Comparison of ENCODE assay signal across 13 cellular contexts in genomic region chr15:32802296-32802936, GRCh38.
A peak's percentile ranks its signal among the peaks of the same experiment; 100 is the strongest.
DNase-seq lines count a peak whose midpoint lies in the region; ATAC-seq and TF ChIP-seq lines count a peak whose summit lies in the region.
"Had no signal": no experiment of that assay in that cellular context is flagged by ENCODE, and none has a peak within 500 bp of the region (broad histone marks: within the 10 kb centered on the region; RNA-seq: fewer than 3 reads in every experiment).

No MANE protein-coding gene starts in this region.

- no peak overlapping the region for H3K27ac Mint-ChIP-seq in T-helper 17 cell
- H3K27ac Mint-ChIP-seq in effector memory CD8-positive, alpha-beta T cell: no peak overlapping the region
- H3K27ac Mint-ChIP-seq: CD4-positive, alpha-beta T cell had no signal

- H3K9ac ChIP-seq in SK-N-MC (ENCODE audit: insufficient read length): no peak overlapping the region

- H3K9me3 ChIP-seq in SK-N-MC (ENCODE audit: low read depth, low read length) (no peaks in the 10 kb centered on the region), T-helper 17 cell (ENCODE audit: control insufficient read depth, low read length, poor library complexity, severe bottlenecking) (no peaks in the 10 kb centered on the region)
- H3K9me3 ChIP-seq: colonic mucosa had no signal

- H3K4me3 ChIP-seq in SK-N-MC (no peak overlapping the region), fibroblast of villous mesenchyme (ENCODE audit: low read depth, low read length) (no peak overlapping the region)
- H3K4me3 ChIP-seq: colonic mucosa had no signal

- H3K9me3 Mint-ChIP-seq in effector memory CD8-positive, alpha-beta T cell: peaks cover 0 to 10% of the 10 kb centered on the region in 2 donors
- H3K9me3 Mint-ChIP-seq: CD4-positive, alpha-beta T cell had no signal

- no peaks in the 10 kb centered on the region for H3K36me3 ChIP-seq in SK-N-MC (ENCODE audit: insufficient read depth, low read length)
- H3K36me3 ChIP-seq: colonic mucosa had no signal

- no peak overlapping the region for H3K27ac ChIP-seq in SK-N-MC
- H3K27ac ChIP-seq: colonic mucosa had no signal

- H3K4me3 Mint-ChIP-seq in T-helper 17 cell: no peak overlapping the region
- H3K4me3 Mint-ChIP-seq in effector memory CD8-positive, alpha-beta T cell: no peak overlapping the region
- H3K4me3 Mint-ChIP-seq: CD4-positive, alpha-beta T cell had no signal

- TF ChIP-seq CTCF in fibroblast of villous mesenchyme (IDR thresholded peaks at IDR 0.05; ENCODE audit: insufficient read depth, low read depth, low read length): no peak

- DNase-seq in A172 (ENCODE audit: low spot score): peak; percentile 77
- peak; percentile 95 for DNase-seq in H4 (ENCODE audit: low spot score)
- peak; percentile 22 for DNase-seq in SK-N-MC (ENCODE audit: low read depth, low spot score)
- DNase-seq in fibroblast of villous mesenchyme (ENCODE audit: low read depth): peak; percentile 96
- no peak for DNase-seq in NCI-H146 treated with DMSO at 0.1 percent for 48 hours (lab: John Stamatoyannopoulos, UW; ENCODE audit: unreplicated experiment)
- DNase-seq in GM19238 (ENCODE audit: insufficient read length, low spot score): no peak
- no peak for DNase-seq in T-helper 17 cell
- DNase-seq in effector memory CD8-positive, alpha-beta T cell: no peak
- DNase-seq: CD4-positive, alpha-beta T cell; colonic mucosa; NCI-H187 treated with DMSO at 0.1 percent for 48 hours; occipital lobe had no signal

- peaks cover 2% of the 10 kb centered on the region for H3K36me3 Mint-ChIP-seq in T-helper 17 cell (ENCODE audit: low read depth)
- peaks cover 3% of the 10 kb centered on the region for H3K36me3 Mint-ChIP-seq in effector memory CD8-positive, alpha-beta T cell (ENCODE audit: insufficient read depth)

- ATAC-seq in T-helper 17 cell: no peak
- no peak for ATAC-seq in effector memory CD8-positive, alpha-beta T cell (replicated peaks)
- ATAC-seq: Right ventricle myocardium inferior had no signal

- H3K27me3 Mint-ChIP-seq in T-helper 17 cell: no peaks in the 10 kb centered on the region
- H3K27me3 Mint-ChIP-seq in effector memory CD8-positive, alpha-beta T cell: peaks cover 0 to 20% of the 10 kb centered on the region in 2 donors

- H3K4me1 Mint-ChIP-seq in T-helper 17 cell: peaks cover 9% of the 10 kb centered on the region
- no peaks in the 10 kb centered on the region for H3K4me1 Mint-ChIP-seq in effector memory CD8-positive, alpha-beta T cell (ENCODE audit: low read depth in 2 of 2)

Comparison
In these comparisons a context has a peak if more than half of its experiments do, and no peak if none do; other contexts are left out.
1. DNase-seq: peak in A172 (single experiment), H4 (single experiment), SK-N-MC (single experiment) and fibroblast of villous mesenchyme (single experiment); none in NCI-H146 treated with DMSO at 0.1 percent for 48 hours (single experiment), GM19238 (single experiment), T-helper 17 cell (0 of 3) and effector memory CD8-positive, alpha-beta T cell (0 of 3).